In genomic region chr10:132934953-132935352, GRCh38 we compare ENCODE assay signal across 33 cellular contexts. TPM values are rescaled to one million over a fixed set of nuclear protein-coding genes. Genes with fewer than 3 reads are reported as not detected.
"Had no signal": no experiment of that assay in that cellular context is flagged by ENCODE, and none has a peak within 500 bp of the region (broad histone marks: within the 10 kb centered on the region; RNA-seq: fewer than 3 reads in every experiment).

No MANE protein-coding gene starts in this region.

- H3K27me3 ChIP-seq: body of pancreas, cardiac muscle cell, foreskin keratinocyte, gastrocnemius medialis had no signal

- H3K9me3 ChIP-seq: adrenal gland, body of pancreas, esophagus muscularis mucosa, gastrocnemius medialis had no signal

- DNase-seq: activated CD4-positive, alpha-beta memory T cell treated with anti-CD3 and anti-CD28 coated beads for 36 hours; activated CD4-positive, alpha-beta T cell treated with anti-CD3 and anti-CD28 coated beads for 36 hours; activated CD4-positive, alpha-beta T cell treated with anti-CD3 and anti-CD28 coated beads, Interleukin-2, amount 10 ng/mL, durations not matched to agents 24 days and 14 days; activated CD4-positive, CD25-positive, alpha-beta regulatory T cell; activated CD4-positive, CD25-positive, alpha-beta regulatory T cell treated with anti-CD3 and anti-CD28 coated beads, Interleukin-2, amount 50 U/mL, for 72 hours; activated CD8-positive, alpha-beta memory T cell treated with anti-CD3 and anti-CD28 coated beads, Interleukin-2, amount 10 ng/mL, durations not matched to agents 7 days and 5 days; activated CD8-positive, alpha-beta memory T cell treated with anti-CD3 and anti-CD28 coated beads, Interleukin-2, amount 50 U/mL, for 4 hours; activated CD8-positive, alpha-beta T cell treated with anti-CD3 and anti-CD28 coated beads, Interleukin-2, amount 10 ng/mL, durations not matched to agents 7 days and 5 days; activated effector memory CD4-positive, alpha-beta T cell treated with anti-CD3 and anti-CD28 coated beads, Interleukin-2, amount 50 U/mL, for 16 hours; activated naive CD4-positive, alpha-beta T cell treated with anti-CD3 and anti-CD28 coated beads for 36 hours; activated naive CD8-positive, alpha-beta T cell treated with anti-CD3 and anti-CD28 coated beads for 36 hours; activated naive CD8-positive, alpha-beta T cell treated with anti-CD3 and anti-CD28 coated beads, Interleukin-2, amount 50 U/mL, for 24 hours; activated T-cell treated with anti-CD3 and anti-CD28 coated beads, Interleukin-2, amount 50 U/mL, for 1 hour; activated T-cell treated with anti-CD3 and anti-CD28 coated beads, Interleukin-2, amount 50 U/mL, for 48 hours; adrenal gland; amygdala; aorta; body of pancreas; cortex of kidney; dermis blood vessel endothelial cell; effector CD4-positive, alpha-beta T cell; effector memory CD8-positive, alpha-beta T cell; erythroblast; foreskin keratinocyte; gastrocnemius medialis; glutamatergic neuron; T-helper 2 cell had no signal

- ATAC-seq: activated CD4-positive, alpha-beta T cell treated with anti-CD3 and anti-CD28 coated beads for 36 hours; activated CD8-positive, alpha-beta memory T cell treated with anti-CD3 and anti-CD28 coated beads, Interleukin-2, amount 10 ng/mL, durations not matched to agents 7 days and 5 days; activated CD8-positive, alpha-beta T cell treated with anti-CD3 and anti-CD28 coated beads, Interleukin-2, amount 10 ng/mL, durations not matched to agents 7 days and 5 days; activated naive CD8-positive, alpha-beta T cell treated with anti-CD3 and anti-CD28 coated beads, Interleukin-2, amount 50 U/mL, for 24 hours; body of pancreas; effector memory CD8-positive, alpha-beta T cell; foreskin keratinocyte; gastrocnemius medialis had no signal

- FAIRE-seq: colon had no signal

- H3K4me1 ChIP-seq: adrenal gland, body of pancreas, esophagus muscularis mucosa, foreskin keratinocyte, gastrocnemius medialis had no signal

- H3K27ac ChIP-seq: adrenal gland, body of pancreas, cardiac muscle cell, esophagus muscularis mucosa, foreskin keratinocyte, gastrocnemius medialis had no signal

- H3K36me3 ChIP-seq: adrenal gland, cardiac muscle cell, esophagus muscularis mucosa, gastrocnemius medialis had no signal

- H3K4me3 ChIP-seq: adrenal gland, body of pancreas, cardiac muscle cell, esophagus muscularis mucosa, gastrocnemius medialis had no signal

RNA-seq across cellular contexts. Expression of gene CFAP46, which starts 7.4 kb away (rescaled TPM):
- total RNA-seq: activated CD4-positive, alpha-beta T cell treated with anti-CD3 and anti-CD28 coated beads, Interleukin-2, amount 10 ng/mL, durations not matched to agents 24 days and 14 days; activated CD8-positive, alpha-beta memory T cell treated with anti-CD3 and anti-CD28 coated beads, Interleukin-2, amount 10 ng/mL, durations not matched to agents 7 days and 5 days; activated CD8-positive, alpha-beta T cell treated with anti-CD3 and anti-CD28 coated beads, Interleukin-2, amount 10 ng/mL, durations not matched to agents 7 days and 5 days; activated naive CD4-positive, alpha-beta T cell treated with anti-CD3 and anti-CD28 coated beads for 36 hours; activated T-helper 1 cell treated with anti-CD3 and anti-CD28 coated beads, Interleukin-12 subunit alpha, Interleukin-12 subunit beta, Interleukin-2, Interleukin-4 antibody, amounts not matched to agents 30 ng/mL and 10 ng/mL and 1 ng/mL, durations not matched to agents 14 hours and 24 hours and 36 hours; activated T-helper 2 cell treated with anti-CD3 and anti-CD28 coated beads, Interferon-gamma antibody, Interleukin-2, Interleukin-4, amounts not matched to agents 10 μg/mL and 5 μg/mL and 100 μg/mL, durations not matched to agents 14 hours and 24 hours and 36 hours; T-helper 1 cell treated with Interleukin-12 subunit alpha and Interleukin-12 subunit beta and Interleukin-4 antibody, amounts not matched to agents 30 ng/mL and 1 ng/mL, for 36 hours had no signal
- polyA plus RNA-seq: aorta had no signal
